ENCODE assay signal across 16 cellular contexts in the genomic region with DNA sequence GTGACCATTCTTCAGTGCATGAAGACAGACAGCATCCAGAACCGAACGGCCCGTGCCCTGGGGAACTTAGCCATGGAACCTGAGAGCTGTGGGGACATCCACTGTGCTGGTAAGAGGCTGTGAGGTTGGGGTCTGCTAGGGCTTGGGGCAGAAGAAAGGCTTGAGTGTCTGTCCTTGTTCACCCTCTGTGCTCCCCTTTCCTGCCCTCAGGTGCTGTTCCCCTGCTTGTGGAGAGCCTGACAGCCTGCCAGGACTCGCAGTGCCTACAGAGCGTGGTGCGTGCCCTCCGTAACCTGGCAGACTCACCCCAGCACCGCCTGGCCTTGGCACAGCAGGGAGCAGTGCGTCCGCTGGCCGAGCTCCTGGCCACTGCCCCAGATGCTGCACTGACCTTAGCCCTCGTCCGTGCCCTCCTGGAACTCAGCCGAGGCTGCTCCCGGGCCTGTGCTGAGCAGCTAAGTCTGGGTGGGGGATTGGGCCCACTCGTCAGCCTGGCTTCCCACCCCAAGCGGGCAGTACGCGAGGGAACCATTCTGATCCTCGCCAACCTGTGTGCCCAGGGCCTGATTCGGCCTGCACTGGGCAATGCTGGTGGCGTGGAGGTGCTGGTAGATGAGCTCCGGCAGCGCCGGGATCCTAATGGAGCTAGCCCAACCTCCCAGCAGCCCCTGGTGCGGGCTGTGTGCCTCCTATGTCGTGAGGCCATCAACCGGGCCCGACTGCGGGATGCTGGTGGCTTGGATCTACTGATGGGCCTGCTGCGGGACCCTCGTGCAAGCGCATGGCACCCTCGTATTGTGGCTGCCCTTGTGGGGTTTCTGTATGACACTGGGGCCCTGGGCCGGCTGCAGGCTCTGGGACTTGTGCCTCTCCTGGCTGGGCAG. TPM values are rescaled to one million over a fixed set of nuclear protein-coding genes. Genes with fewer than 3 reads are reported as not detected.
"Had no signal": no experiment of that assay in that cellular context is flagged by ENCODE, and none has a peak within 500 bp of the region (broad histone marks: within the 10 kb centered on the region; RNA-seq: fewer than 3 reads in every experiment).

No MANE protein-coding gene starts in this region.

- H3K9me3 ChIP-seq: gastrocnemius medialis, heart right ventricle, right atrium auricular region, suprapubic skin, upper lobe of left lung had no signal

- DNase-seq: activated CD8-positive, alpha-beta memory T cell treated with anti-CD3 and anti-CD28 coated beads, Interleukin-2, amount 50 U/mL, for 48 hours; activated CD8-positive, alpha-beta T cell treated with anti-CD3 and anti-CD28 coated beads, Interleukin-2, amount 10 ng/mL, durations not matched to agents 7 days and 5 days; activated naive CD4-positive, alpha-beta T cell; gastrocnemius medialis; heart right ventricle; left ventricle myocardium superior; posterior cingulate gyrus; stimulated activated naive CD8-positive, alpha-beta T cell treated with anti-CD3 and anti-CD28 coated beads, Interleukin-15, Interleukin-2, amounts not matched to agents 100 U/mL and 50 U/mL, for 24 hours; T1000 had no signal

- H3K27ac Mint-ChIP-seq: mesothelial cell of epicardium had no signal

- H3K9me3 Mint-ChIP-seq: mesothelial cell of epicardium had no signal

- H3K27me3 ChIP-seq: gastrocnemius medialis, heart right ventricle, right atrium auricular region, suprapubic skin, upper lobe of left lung had no signal

- ATAC-seq: activated CD8-positive, alpha-beta T cell treated with anti-CD3 and anti-CD28 coated beads, Interleukin-2, amount 10 ng/mL, durations not matched to agents 7 days and 5 days; gastrocnemius medialis; heart right ventricle; left ventricle myocardium superior; stimulated activated naive CD8-positive, alpha-beta T cell treated with anti-CD3 and anti-CD28 coated beads, Interleukin-15, Interleukin-2, amounts not matched to agents 100 U/mL and 50 U/mL, for 24 hours had no signal

- H3K27ac ChIP-seq: heart right ventricle, right atrium auricular region, suprapubic skin, upper lobe of left lung had no signal

- H3K4me3 ChIP-seq: gastrocnemius medialis, heart right ventricle, right atrium auricular region, suprapubic skin, upper lobe of left lung had no signal

RNA-seq across cellular contexts. Expression of a gene that starts 20.8 kb away (rescaled TPM):
- total RNA-seq: astrocyte, gastrocnemius medialis, heart right ventricle, left ventricle myocardium superior, myocyte, right atrium auricular region had no signal
- polyA plus RNA-seq: keratinocyte had no signal

RNA-seq across cellular contexts. Expression of a gene that starts 34.0 kb away (rescaled TPM):
- total RNA-seq: activated CD8-positive, alpha-beta T cell treated with anti-CD3 and anti-CD28 coated beads, Interleukin-2, amount 10 ng/mL, durations not matched to agents 7 days and 5 days; astrocyte; mesothelial cell of epicardium; suprapubic skin; upper lobe of left lung had no signal
- polyA plus RNA-seq: keratinocyte had no signal
